ENCODE assay signal across 23 cellular contexts in the genomic region with DNA sequence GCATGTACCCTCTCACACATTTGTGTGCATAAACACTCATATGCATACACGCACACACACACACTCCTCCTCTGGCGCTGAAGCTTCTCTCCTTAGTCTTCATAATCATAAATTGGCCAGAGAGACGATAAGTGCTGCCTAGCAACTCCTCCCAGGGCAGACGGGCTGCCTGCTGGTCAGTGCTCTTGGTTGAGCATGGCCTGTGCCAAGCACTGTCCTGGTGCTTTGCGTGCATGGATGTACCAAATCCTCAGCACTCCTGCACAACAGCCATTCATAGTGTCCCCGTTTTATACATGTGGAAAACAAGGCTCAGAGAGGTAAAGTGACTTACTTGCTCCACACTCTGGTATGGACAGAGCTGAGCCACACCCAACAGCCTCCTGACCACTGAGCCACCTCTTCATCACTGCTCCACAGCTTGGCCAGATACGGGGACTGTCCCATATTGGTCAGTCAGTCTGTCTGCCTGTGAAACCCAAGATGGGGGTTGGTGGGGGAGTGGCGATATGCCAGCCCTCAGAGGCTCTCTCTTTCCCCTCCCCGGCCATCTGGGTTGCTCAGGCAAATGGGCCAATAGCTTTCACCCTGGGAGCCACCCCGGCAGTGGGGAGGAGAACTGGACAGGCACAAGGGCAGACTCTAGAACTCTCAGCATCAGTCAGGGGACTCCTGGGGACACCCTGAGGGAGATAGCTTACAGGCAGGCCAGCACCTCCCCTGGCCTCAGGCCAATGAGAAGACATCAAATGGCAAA.
"Had no signal": no experiment of that assay in that cellular context is flagged by ENCODE, and none has a peak within 500 bp of the region (broad histone marks: within the 10 kb centered on the region; RNA-seq: fewer than 3 reads in every experiment).

No MANE protein-coding gene starts in this region.

- DNase-seq: activated CD4-positive, alpha-beta memory T cell treated with anti-CD3 and anti-CD28 coated beads for 36 hours; activated CD4-positive, alpha-beta T cell treated with anti-CD3 and anti-CD28 coated beads for 48 hours; activated CD8-positive, alpha-beta memory T cell treated with anti-CD3 and anti-CD28 coated beads, Interleukin-2, amount 50 U/mL, for 4 hours; activated effector memory CD4-positive, alpha-beta T cell treated with anti-CD3 and anti-CD28 coated beads, Interleukin-2, amount 50 U/mL, for 16 hours; activated naive CD4-positive, alpha-beta T cell treated with anti-CD3 and anti-CD28 coated beads, Interleukin-2, amount 10 ng/mL, durations not matched to agents 7 days and 5 days; activated naive CD8-positive, alpha-beta T cell treated with anti-CD3 and anti-CD28 coated beads, Interleukin-2, amount 10 ng/mL, durations not matched to agents 7 days and 5 days; activated T-cell treated with anti-CD3 and anti-CD28 coated beads, Interleukin-2, amount 50 U/mL, for 1 hour; central memory CD4-positive, alpha-beta T cell; dermis blood vessel endothelial cell; effector CD4-positive, alpha-beta T cell; left lung; mucosa of descending colon; stimulated activated CD4-positive, alpha-beta T cell treated with anti-CD3 and anti-CD28 coated beads, Interleukin-15, amount 100 ng/mL, for 24 hours; stimulated activated CD4-positive, alpha-beta T cell treated with anti-CD3 and anti-CD28 coated beads, Interleukin-2, amount 100 ng/mL, for 24 hours; stimulated activated naive B cell treated with anti-CD40 and anti-IgM and Interleukin-4, amounts not matched to agents 10 μg/mL and 1 μg/mL and 100 μg/mL, for 72 hours; stomach; thyroid gland; upper lobe of right lung had no signal

- H3K4me1 ChIP-seq: foreskin keratinocyte, pancreas, prostate gland had no signal

- FAIRE-seq: astrocyte, pancreas had no signal

- H3K4me3 ChIP-seq: esophagus muscularis mucosa, left lung, mucosa of descending colon, pancreas, prostate gland, stomach, thyroid gland, upper lobe of right lung had no signal

- ATAC-seq: foreskin keratinocyte had no signal

- H3K27ac ChIP-seq: foreskin keratinocyte, left lung, pancreas, prostate gland, upper lobe of right lung had no signal

- H3K36me3 ChIP-seq: left lung, pancreas, prostate gland, upper lobe of right lung had no signal

- H3K9me3 ChIP-seq: esophagus muscularis mucosa, left lung, mucosa of descending colon, pancreas, prostate gland, stomach, thyroid gland, upper lobe of right lung had no signal

- H3K27me3 ChIP-seq: esophagus muscularis mucosa, left lung, pancreas, stomach, thyroid gland, upper lobe of right lung had no signal
